ENCODE assay signal across 36 cellular contexts in the genomic region with DNA sequence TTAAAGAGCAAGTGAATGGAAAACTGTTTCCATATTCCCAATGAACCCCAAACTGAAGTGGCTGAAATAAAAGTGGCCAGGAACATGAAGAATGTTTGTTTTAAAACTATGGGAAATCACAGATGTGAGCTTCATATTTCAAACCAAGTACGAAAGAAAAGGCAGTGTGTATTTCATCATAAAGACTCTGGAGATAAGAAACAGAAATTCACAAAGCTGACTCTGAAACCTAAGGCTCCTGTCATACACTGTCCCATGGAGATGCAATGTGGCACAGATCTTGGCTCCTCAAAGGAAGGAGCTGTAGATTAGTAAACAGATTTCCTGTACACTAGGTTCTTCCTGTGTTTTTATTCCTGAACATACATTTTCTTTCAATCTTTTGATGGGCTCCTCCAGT.
A peak's percentile ranks its signal among the peaks of the same experiment; 100 is the strongest.
DNase-seq lines count a peak whose midpoint lies in the region; ATAC-seq and TF ChIP-seq lines count a peak whose summit lies in the region.
"Had no signal": no experiment of that assay in that cellular context is flagged by ENCODE, and none has a peak within 500 bp of the region (broad histone marks: within the 10 kb centered on the region; RNA-seq: fewer than 3 reads in every experiment).

No MANE protein-coding gene starts in this region.

- H3K27me3 Mint-ChIP-seq in CD4-positive, CD25-positive, alpha-beta regulatory T cell = no peaks in the 10 kb centered on the region
- H3K27me3 Mint-ChIP-seq in HFFc6 (ENCODE audit: insufficient read depth) (peaks cover 7% of the 10 kb centered on the region), H9 (ENCODE audit: low read depth) (no peaks in the 10 kb centered on the region)
- H3K27me3 Mint-ChIP-seq: T-helper 17 cell had no signal

- no peak overlapping the region for H2BK20ac ChIP-seq in H9 (ENCODE audit: low read depth, low read length, poor library complexity, severe bottlenecking)

- H2BK120ac ChIP-seq in mesenchymal stem cell (ENCODE audit: low read depth, low read length) = no peak overlapping the region
- H2BK120ac ChIP-seq in H9 (ENCODE audit: low read depth, low read length, poor library complexity, severe bottlenecking) = no peak overlapping the region

- H3K27ac Mint-ChIP-seq in CD4-positive, CD25-positive, alpha-beta regulatory T cell = peak overlapping the region in 2 of 3 donors; percentile 10 to 39
- H3K27ac Mint-ChIP-seq in HFFc6 = peak overlapping the region; percentile 28
- H3K27ac Mint-ChIP-seq in H9 = peak overlapping the region in 1 of 3 experiments; percentile 47; a peak in 2 of 7 replicates
- H3K27ac Mint-ChIP-seq: activated naive CD4-positive, alpha-beta T cell treated with anti-CD3 and anti-CD28 coated beads for 36 hours; activated T-helper 1 cell treated with anti-CD3 and anti-CD28 coated beads, Interleukin-12 subunit alpha, Interleukin-12 subunit beta, Interleukin-2, Interleukin-4 antibody, amounts not matched to agents 30 ng/mL and 10 ng/mL and 1 ng/mL, durations not matched to agents 14 hours and 24 hours and 36 hours; endodermal cell; T-helper 17 cell had no signal

- no peak for DNase-seq in CD4-positive, CD25-positive, alpha-beta regulatory T cell
- DNase-seq in HFFc6 (no peak), choroid plexus epithelial cell (ENCODE audit: low read depth) (peak; percentile 62), mesenchymal stem cell (peak; percentile 23), NCI-H510A (lab: John Stamatoyannopoulos, UW) (no peak), gastrocnemius medialis (no peak), H9 (no peak)
- DNase-seq: ACHN; activated CD4-positive, alpha-beta T cell treated with anti-CD3 and anti-CD28 coated beads, Interleukin-2, amount 50 U/mL, for 48 hours; activated CD8-positive, alpha-beta memory T cell treated with anti-CD3 and anti-CD28 coated beads, Interleukin-2, amount 50 U/mL, for 48 hours; activated naive CD4-positive, alpha-beta T cell treated with anti-CD3 and anti-CD28 coated beads for 36 hours; anterior cingulate cortex; BE2C; caudate nucleus; dermis blood vessel endothelial cell; DMS153; endodermal cell; KG1; NCI-H1417; NCI-H2029 treated with DMSO at 0.1 percent for 48 hours; NCI-H226; NCI-H69; Peyer's patch; right cardiac atrium; SHP77; stimulated activated CD4-positive, alpha-beta T cell treated with anti-CD3 and anti-CD28 coated beads, Interleukin-1b, Interleukin-23, amount 100 ng/mL, for 48 hours; T-helper 17 cell; thyroid gland had no signal

- H3K4me3 ChIP-seq in CD4-positive, CD25-positive, alpha-beta regulatory T cell (ENCODE audit: low read depth, low read length) = no peak overlapping the region
- H3K4me3 ChIP-seq in choroid plexus epithelial cell (ENCODE audit: low read depth, low read length) (no peak overlapping the region), mesenchymal stem cell (ENCODE audit: insufficient read depth in 1 of 2, low read depth in 1 of 2, low read length in 2 of 2) (no peak overlapping the region), gastrocnemius medialis (no peak overlapping the region)
- H3K4me3 ChIP-seq: esophagus muscularis mucosa, gastroesophageal sphincter, Peyer's patch, thyroid gland, vagina had no signal

- in situ Hi-C loops in gastrocnemius medialis (cut with MboI; ENCODE audit: low sequenced_read_pairs in 4 of 4) = no loop called here

- WGBS in mesenchymal stem cell = 71% methylated on average over 1 of the region's 1 CpG
- WGBS in H9 (ENCODE audit: extremely low coverage, insufficient read length, low lambda C conversion rate) = no CpG with 5 or more reads among the region's 1 CpG

- no peak overlapping the region for H4K5ac ChIP-seq in H9 (ENCODE audit: insufficient read length, low read depth, low read length)

- no peak overlapping the region for H2AFZ ChIP-seq in mesenchymal stem cell (ENCODE audit: low read depth, low read length)
- H2AFZ ChIP-seq in H9 (ENCODE audit: low read length) = no peak overlapping the region
- H2AFZ ChIP-seq: parathyroid adenoma had no signal

- no peak overlapping the region for H3K23ac ChIP-seq in mesenchymal stem cell (ENCODE audit: low read length in 2 of 2)
- no peak overlapping the region for H3K23ac ChIP-seq in H9 (ENCODE audit: insufficient read length, low read depth, low read length)

- no peak overlapping the region for H3K4me2 ChIP-seq in mesenchymal stem cell (ENCODE audit: low read length, poor library complexity, severe bottlenecking)
- H3K4me2 ChIP-seq in H9 (ENCODE audit: insufficient read depth, insufficient read length, low read length) = no peak overlapping the region

- H2BK12ac ChIP-seq in mesenchymal stem cell (ENCODE audit: low read length in 2 of 2) (no peak overlapping the region), H9 (ENCODE audit: insufficient read length, low read depth, low read length) (no peak overlapping the region)

- no peak overlapping the region for H3K4me3 Mint-ChIP-seq in CD4-positive, CD25-positive, alpha-beta regulatory T cell
- H3K4me3 Mint-ChIP-seq in HFFc6 (no peak overlapping the region), H9 (no peak overlapping the region)
- H3K4me3 Mint-ChIP-seq: activated naive CD4-positive, alpha-beta T cell treated with anti-CD3 and anti-CD28 coated beads for 36 hours; activated T-helper 1 cell treated with anti-CD3 and anti-CD28 coated beads, Interleukin-12 subunit alpha, Interleukin-12 subunit beta, Interleukin-2, Interleukin-4 antibody, amounts not matched to agents 30 ng/mL and 10 ng/mL and 1 ng/mL, durations not matched to agents 14 hours and 24 hours and 36 hours; endodermal cell; neural crest cell; T-helper 17 cell had no signal

- H3K27me3 ChIP-seq in CD4-positive, CD25-positive, alpha-beta regulatory T cell (ENCODE audit: control insufficient read depth, insufficient read depth, low read length) = no peaks in the 10 kb centered on the region
- H3K27me3 ChIP-seq in mesenchymal stem cell (ENCODE audit: control insufficient read depth in 1 of 2, insufficient read depth in 1 of 2, low read length in 2 of 2) = no peaks in the 10 kb centered on the region
- H3K27me3 ChIP-seq in gastrocnemius medialis = no peaks in the 10 kb centered on the region
- H3K27me3 ChIP-seq in H9 (ENCODE audit: insufficient read depth, low read length) = no peaks in the 10 kb centered on the region
- H3K27me3 ChIP-seq: BE2C, esophagus muscularis mucosa, gastroesophageal sphincter, Peyer's patch, thyroid gland, vagina had no signal

- H2AK5ac ChIP-seq in mesenchymal stem cell (ENCODE audit: low read length, severe bottlenecking) (no peak overlapping the region), H9 (ENCODE audit: insufficient read length, low read length) (no peak overlapping the region)

- H3T11ph ChIP-seq in H9 (ENCODE audit: low read length) = no peak overlapping the region

- no peak overlapping the region for H2BK15ac ChIP-seq in mesenchymal stem cell (ENCODE audit: low read depth, poor library complexity, severe bottlenecking)
- no peak overlapping the region for H2BK15ac ChIP-seq in H9 (ENCODE audit: low read depth, low read length)

- no peaks in the 10 kb centered on the region for H3K23me2 ChIP-seq in H9 (ENCODE audit: insufficient read length, low read depth, low read length, poor library complexity, severe bottlenecking)

- peaks cover 0 to 5% (median 0%) of the 10 kb centered on the region in 4 donors for H3K4me1 Mint-ChIP-seq in CD4-positive, CD25-positive, alpha-beta regulatory T cell
- H3K4me1 Mint-ChIP-seq in HFFc6 (ENCODE audit: low read depth) (peaks cover 10% of the 10 kb centered on the region; the same call in 1 of the 2 replicates), H9 (peaks cover 0 to 2% of the 10 kb centered on the region in 2 experiments; a peak in 2 of 4 replicates)
- H3K4me1 Mint-ChIP-seq: endodermal cell had no signal

- H3K79me1 ChIP-seq in mesenchymal stem cell (replicated peaks; ENCODE audit: low read length, poor library complexity, severe bottlenecking) (peaks cover 19% of the 10 kb centered on the region), H9 (ENCODE audit: insufficient read depth, low read depth, low read length, poor library complexity, severe bottlenecking) (no peaks in the 10 kb centered on the region)

- no peak for TF ChIP-seq CTCF in HFFc6 (IDR thresholded peaks at IDR 0.05)
- TF ChIP-seq CTCF in choroid plexus epithelial cell (conservative IDR thresholded peaks at IDR 0.05; ENCODE audit: low read depth, low read length) = no peak
- TF ChIP-seq CTCF in gastrocnemius medialis (IDR thresholded peaks at IDR 0.05 in 4 of 5, conservative IDR thresholded peaks at IDR 0.05 in 1 of 5) = no peak
- TF ChIP-seq CTCF in H9 (conservative IDR thresholded peaks at IDR 0.05) = no peak

- no peak overlapping the region for H3K4ac ChIP-seq in mesenchymal stem cell (ENCODE audit: low read depth in 1 of 2, low read length in 2 of 2)
- H3K4ac ChIP-seq in H9 (ENCODE audit: low read depth, low read length) = no peak overlapping the region

- H2BK5ac ChIP-seq in mesenchymal stem cell (ENCODE audit: low read depth, low read length, poor library complexity, severe bottlenecking) = no peak overlapping the region
- no peak overlapping the region for H2BK5ac ChIP-seq in H9 (ENCODE audit: insufficient read length, low read length)

- H3K36me3 ChIP-seq in CD4-positive, CD25-positive, alpha-beta regulatory T cell (ENCODE audit: control insufficient read depth, insufficient read depth, low read length) = peaks cover 75% of the 10 kb centered on the region
- H3K36me3 ChIP-seq in mesenchymal stem cell (ENCODE audit: control insufficient read depth in 1 of 2, insufficient read depth in 2 of 2, low read depth in 1 of 2, low read length in 2 of 2) (peaks cover 12 to 99% of the 10 kb centered on the region in 2 experiments), gastrocnemius medialis (peaks cover 8 to 64% of the 10 kb centered on the region in 2 donors)

- no peak for TF ChIP-seq POLR2A in gastrocnemius medialis (IDR thresholded peaks at IDR 0.05)

- no peak overlapping the region for H4K8ac ChIP-seq in mesenchymal stem cell (ENCODE audit: low read length)
- H4K8ac ChIP-seq in H9 (replicated peaks; ENCODE audit: insufficient read length, low read depth, low read length) = no peak overlapping the region

- no peaks in the 10 kb centered on the region for H4K20me1 ChIP-seq in H9 (ENCODE audit: control insufficient read depth, insufficient read depth, insufficient read length)

- no peak overlapping the region for H3K56ac ChIP-seq in H9 (ENCODE audit: insufficient read length, low read depth, low read length)

- H3K36me3 Mint-ChIP-seq in CD4-positive, CD25-positive, alpha-beta regulatory T cell = peaks cover 51% of the 10 kb centered on the region
- H3K36me3 Mint-ChIP-seq in HFFc6 (ENCODE audit: low read depth) = peaks cover 54% of the 10 kb centered on the region
- H3K36me3 Mint-ChIP-seq in H9 (ENCODE audit: insufficient read depth in 1 of 3, low read depth in 3 of 3) = peaks cover 12 to 39% (median 39%) of the 10 kb centered on the region in 3 experiments; a peak in 6 of 7 replicates

- H3K27ac ChIP-seq in CD4-positive, CD25-positive, alpha-beta regulatory T cell (ENCODE audit: insufficient read depth, low read length, poor library complexity, severe bottlenecking) = no peak overlapping the region
- no peak overlapping the region for H3K27ac ChIP-seq in mesenchymal stem cell (ENCODE audit: low read length, poor library complexity, severe bottlenecking)
- H3K27ac ChIP-seq in gastrocnemius medialis = no peak overlapping the region
- no peak overlapping the region for H3K27ac ChIP-seq in H9 (ENCODE audit: insufficient read length, low read depth, low read length)
- H3K27ac ChIP-seq: esophagus muscularis mucosa, gastroesophageal sphincter, HL-60, parathyroid adenoma, Peyer's patch, thyroid gland, vagina had no signal

- no peak overlapping the region for H3K9ac ChIP-seq in mesenchymal stem cell (ENCODE audit: low read length)
- no peak overlapping the region for H3K9ac ChIP-seq in H9 (ENCODE audit: extremely low read depth, insufficient read length, low read length)
- H3K9ac ChIP-seq: parathyroid adenoma had no signal

- H3K4me1 ChIP-seq in CD4-positive, CD25-positive, alpha-beta regulatory T cell (ENCODE audit: control insufficient read depth, insufficient read depth, low read length, poor library complexity, severe bottlenecking) = no peaks in the 10 kb centered on the region
- no peaks in the 10 kb centered on the region for H3K4me1 ChIP-seq in mesenchymal stem cell (ENCODE audit: control insufficient read depth, insufficient read depth, low read depth, low read length)
- H3K4me1 ChIP-seq in gastrocnemius medialis = peaks cover 5 to 6% of the 10 kb centered on the region in 2 donors
- no peaks in the 10 kb centered on the region for H3K4me1 ChIP-seq in H9 (ENCODE audit: insufficient read depth, low read length)
- H3K4me1 ChIP-seq: BE2C, parathyroid adenoma, Peyer's patch, thyroid gland, vagina had no signal

- no peaks in the 10 kb centered on the region for H3K9me3 Mint-ChIP-seq in CD4-positive, CD25-positive, alpha-beta regulatory T cell
- H3K9me3 Mint-ChIP-seq in HFFc6 (no peaks in the 10 kb centered on the region), H9 (no peaks in the 10 kb centered on the region)
- H3K9me3 Mint-ChIP-seq: activated naive CD4-positive, alpha-beta T cell treated with anti-CD3 and anti-CD28 coated beads for 36 hours; activated T-helper 1 cell treated with anti-CD3 and anti-CD28 coated beads, Interleukin-12 subunit alpha, Interleukin-12 subunit beta, Interleukin-2, Interleukin-4 antibody, amounts not matched to agents 30 ng/mL and 10 ng/mL and 1 ng/mL, durations not matched to agents 14 hours and 24 hours and 36 hours; endodermal cell; neural crest cell had no signal

- H3K79me2 ChIP-seq in H9 (ENCODE audit: insufficient read depth, low read length) = no peaks in the 10 kb centered on the region
- H3K79me2 ChIP-seq: parathyroid adenoma had no signal

- no peaks in the 10 kb centered on the region for H3K9me3 ChIP-seq in CD4-positive, CD25-positive, alpha-beta regulatory T cell (ENCODE audit: control insufficient read depth in 2 of 2, low read length in 2 of 2)
- H3K9me3 ChIP-seq in mesenchymal stem cell (ENCODE audit: control insufficient read depth, low read length) (no peaks in the 10 kb centered on the region), gastrocnemius medialis (no peaks in the 10 kb centered on the region), H9 (ENCODE audit: control insufficient read depth, low read depth, low read length) (no peaks in the 10 kb centered on the region)
- H3K9me3 ChIP-seq: BE2C, esophagus muscularis mucosa, gastroesophageal sphincter, Peyer's patch, thyroid gland, vagina had no signal

- no peak overlapping the region for H4K91ac ChIP-seq in mesenchymal stem cell (ENCODE audit: low read length)
- H4K91ac ChIP-seq in H9 (ENCODE audit: insufficient read length, low read depth, low read length) = no peak overlapping the region

- H3K14ac ChIP-seq in mesenchymal stem cell (ENCODE audit: low read length in 2 of 2) (peak overlapping the region in 1 of 2 experiments; percentile 77), H9 (ENCODE audit: insufficient read depth, low read length) (no peak overlapping the region)

- intact Hi-C loops in gastrocnemius medialis (cut with DNase I; ENCODE audit: low total_unique reads) = no loop called here

- no peak for ATAC-seq in CD4-positive, CD25-positive, alpha-beta regulatory T cell (ENCODE audit: low read depth in 2 of 2)
- no peak for ATAC-seq in gastrocnemius medialis
- ATAC-seq in GM21619 (IDR thresholded peaks at IDR 0.05; ENCODE audit: unreplicated experiment) = no peak
- ATAC-seq: gastroesophageal sphincter, right cardiac atrium, T-helper 17 cell had no signal

- H3K18ac ChIP-seq in mesenchymal stem cell (ENCODE audit: low read depth in 1 of 2, low read length in 2 of 2) = no peak overlapping the region
- H3K18ac ChIP-seq in H9 (ENCODE audit: insufficient read length, low read depth, low read length) = no peak overlapping the region

Comparison
In these comparisons a context has a peak if more than half of its experiments do, and no peak if none do; other contexts are left out.
1. DNase-seq: peak in choroid plexus epithelial cell (single experiment) and mesenchymal stem cell (single experiment); none in CD4-positive, CD25-positive, alpha-beta regulatory T cell (0 of 3), HFFc6 (single experiment), NCI-H510A (single experiment), gastrocnemius medialis (0 of 2) and H9 (single experiment).